In genomic region chr16:47970291-47970931, GRCh38 we compare ENCODE assay signal across 11 cellular contexts.
DNase-seq lines count a peak whose midpoint lies in the region; ATAC-seq and TF ChIP-seq lines count a peak whose summit lies in the region.
"Had no signal": no experiment of that assay in that cellular context is flagged by ENCODE, and none has a peak within 500 bp of the region (broad histone marks: within the 10 kb centered on the region; RNA-seq: fewer than 3 reads in every experiment).

No MANE protein-coding gene starts in this region.

- H3K27ac ChIP-seq in RWPE2 (ENCODE audit: poor library complexity, severe bottlenecking), result no peak overlapping the region
- H3K27ac ChIP-seq in WERI-Rb-1, result no peak overlapping the region
- H3K27ac ChIP-seq: right lobe of liver had no signal

- H3K27me3 Mint-ChIP-seq in activated T-cell treated with anti-CD3 and anti-CD28 coated beads, Interleukin-2, amount 50 U/mL, for 4 hours (ENCODE audit: low read depth), result peaks cover 3% of the 10 kb centered on the region

- H3K4me1 Mint-ChIP-seq in activated T-cell treated with anti-CD3 and anti-CD28 coated beads, Interleukin-2, amount 50 U/mL, for 4 hours (ENCODE audit: low read depth), result no peaks in the 10 kb centered on the region

- no peaks in the 10 kb centered on the region for H3K36me3 ChIP-seq in RWPE2 (ENCODE audit: low read depth)
- no peaks in the 10 kb centered on the region for H3K36me3 ChIP-seq in WERI-Rb-1
- H3K36me3 ChIP-seq: right lobe of liver had no signal

- no peak for TF ChIP-seq CTCF in RWPE2 (IDR thresholded peaks at IDR 0.05; ENCODE audit: poor library complexity, severe bottlenecking)
- no peak for TF ChIP-seq CTCF in fibroblast of pulmonary artery (IDR thresholded peaks at IDR 0.05; ENCODE audit: low read length, missing control alignments)
- TF ChIP-seq CTCF in WERI-Rb-1 (IDR thresholded peaks at IDR 0.05; ENCODE audit: low read depth, low read length), result no peak

- no peaks in the 10 kb centered on the region for H3K36me3 Mint-ChIP-seq in activated T-cell treated with anti-CD3 and anti-CD28 coated beads, Interleukin-2, amount 50 U/mL, for 4 hours (ENCODE audit: insufficient read depth)

- peak; percentile 1 for DNase-seq in SIG-M5 treated with dmso at 0.1 percent for 504 hours (lab: John Stamatoyannopoulos, UW; ENCODE audit: unreplicated experiment)
- no peak for DNase-seq in SIG-M5 (lab: John Stamatoyannopoulos, UW)
- DNase-seq in RWPE2 (ENCODE audit: low spot score), result no peak
- peak; percentile 62 for DNase-seq in fibroblast of pulmonary artery (ENCODE audit: low read depth)
- DNase-seq in stromal cell of bone marrow (ENCODE audit: low read depth), result peak; percentile 10
- no peak for DNase-seq in ureter (ENCODE audit: low spot score)
- no peak for DNase-seq in WERI-Rb-1
- DNase-seq in activated T-cell treated with anti-CD3 and anti-CD28 coated beads, Interleukin-2, amount 50 U/mL, for 4 hours, result no peak
- DNase-seq: activated CD8-positive, alpha-beta T cell treated with anti-CD3 and anti-CD28 coated beads for 36 hours; central memory CD4-positive, alpha-beta T cell; right lobe of liver had no signal

- H3K4me1 ChIP-seq in RWPE2 (ENCODE audit: insufficient read depth, poor library complexity, severe bottlenecking), result no peaks in the 10 kb centered on the region
- H3K4me1 ChIP-seq: right lobe of liver had no signal

- H3K9me3 ChIP-seq in RWPE2 (ENCODE audit: severe bottlenecking) (no peaks in the 10 kb centered on the region), WERI-Rb-1 (ENCODE audit: severe bottlenecking) (no peaks in the 10 kb centered on the region)
- H3K9me3 ChIP-seq: right lobe of liver had no signal

- no peak overlapping the region for H3K4me3 Mint-ChIP-seq in activated T-cell treated with anti-CD3 and anti-CD28 coated beads, Interleukin-2, amount 50 U/mL, for 4 hours
- H3K4me3 Mint-ChIP-seq: activated CD8-positive, alpha-beta T cell treated with anti-CD3 and anti-CD28 coated beads for 36 hours had no signal

- H3K27me3 ChIP-seq in RWPE2 (ENCODE audit: insufficient read depth, poor library complexity, severe bottlenecking) (no peaks in the 10 kb centered on the region), WERI-Rb-1 (ENCODE audit: insufficient read depth, low read depth, severe bottlenecking) (no peaks in the 10 kb centered on the region)
- H3K27me3 ChIP-seq: right lobe of liver had no signal

- H3K4me3 ChIP-seq in RWPE2 (ENCODE audit: severe bottlenecking) (no peak overlapping the region), fibroblast of pulmonary artery (replicated peaks; ENCODE audit: low read depth, low read length) (no peak overlapping the region), WERI-Rb-1 (ENCODE audit: low read depth, low read length) (no peak overlapping the region)
- H3K4me3 ChIP-seq: right lobe of liver had no signal

- ATAC-seq in RWPE2 (ENCODE audit: low read depth), result peak; percentile 63; the same call in 2 of the 3 replicates
- no peak for ATAC-seq in activated T-cell treated with anti-CD3 and anti-CD28 coated beads, Interleukin-2, amount 50 U/mL, for 4 hours
- ATAC-seq: activated CD8-positive, alpha-beta T cell treated with anti-CD3 and anti-CD28 coated beads for 36 hours had no signal

- peaks cover 4% of the 10 kb centered on the region for H3K9me3 Mint-ChIP-seq in activated T-cell treated with anti-CD3 and anti-CD28 coated beads, Interleukin-2, amount 50 U/mL, for 4 hours
- H3K9me3 Mint-ChIP-seq: activated CD8-positive, alpha-beta T cell treated with anti-CD3 and anti-CD28 coated beads for 36 hours had no signal

Comparison
In these comparisons a context has a peak if more than half of its experiments do, and no peak if none do; other contexts are left out.
1. DNase-seq: peak in SIG-M5 treated with dmso at 0.1 percent for 504 hours (single experiment), fibroblast of pulmonary artery (single experiment) and stromal cell of bone marrow (single experiment); none in SIG-M5 (single experiment), RWPE2 (single experiment), ureter (single experiment), WERI-Rb-1 (single experiment) and activated T-cell treated with anti-CD3 and anti-CD28 coated beads, Interleukin-2, amount 50 U/mL, for 4 hours (single experiment).